3 cellular contexts compared by ENCODE assay signal in genomic region chr2:151264157-151264835, GRCh38.
TF ChIP-seq lines count a peak whose summit lies in the region.

No MANE protein-coding gene starts in this region.

TF ChIP-seq in SK-N-SH, 30 proteins besides CTCF, POLR2A, EP300 and RAD21 (continued from another document):
- TF ChIP-seq GATA2 (CRISPR knock-in tag; IDR thresholded peaks at IDR 0.05) (no peak), SIN3A (IDR thresholded peaks at IDR 0.05; ENCODE audit: borderline replicate concordance, low read depth, low read length) (no peak), EZH2phosphoT487 (IDR thresholded peaks at IDR 0.05; ENCODE audit: borderline replicate concordance, low read depth) (no peak)

TF ChIP-seq in SK-N-SH treated with all-trans-retinoic acid at 6 μM for 48 hours, 23 proteins besides CTCF, POLR2A, EP300 and RAD21 (continued from another document):
- no peak for TF ChIP-seq ARNTL (CRISPR knock-in tag; IDR thresholded peaks at IDR 0.05; ENCODE audit: borderline replicate concordance, low read depth)
- no peak for TF ChIP-seq TOX (CRISPR knock-in tag; IDR thresholded peaks at IDR 0.05; ENCODE audit: borderline replicate concordance)
- no peak for TF ChIP-seq RARB (CRISPR knock-in tag; IDR thresholded peaks at IDR 0.05)
- no peak for TF ChIP-seq ISL1 (CRISPR knock-in tag; IDR thresholded peaks at IDR 0.05)
- no peak for TF ChIP-seq ZFP3 (CRISPR knock-in tag; IDR thresholded peaks at IDR 0.05)
- no peak for TF ChIP-seq CSDC2 (CRISPR knock-in tag; IDR thresholded peaks at IDR 0.05)
- no peak for TF ChIP-seq PATZ1 (CRISPR knock-in tag; IDR thresholded peaks at IDR 0.05; ENCODE audit: borderline replicate concordance)
- no peak for TF ChIP-seq CREB5 (CRISPR knock-in tag; IDR thresholded peaks at IDR 0.05; ENCODE audit: low read depth)
- TF ChIP-seq ZC3H10 (CRISPR knock-in tag; IDR thresholded peaks at IDR 0.05) = no peak
- no peak for TF ChIP-seq CSRNP3 (CRISPR knock-in tag; IDR thresholded peaks at IDR 0.05)
- no peak for TF ChIP-seq BACH2 (CRISPR knock-in tag; IDR thresholded peaks at IDR 0.05; ENCODE audit: borderline replicate concordance)

TF ChIP-seq in liver, 16 proteins besides CTCF, POLR2A, EP300 and RAD21 (continued from another document):
- peak; percentile 36 to 89 for TF ChIP-seq JUND (IDR thresholded peaks at IDR 0.05)
- TF ChIP-seq RXRA (IDR thresholded peaks at IDR 0.05) = peak; percentile 90 to 97
- peak; percentile 61 for TF ChIP-seq NR2F2 (IDR thresholded peaks at IDR 0.05)
- no peak for TF ChIP-seq TAF1 (conservative IDR thresholded peaks at IDR 0.05)
- TF ChIP-seq FOXA2 (IDR thresholded peaks at IDR 0.05) = peak; percentile 81
- peak; percentile 87 for TF ChIP-seq ZBTB33 (IDR thresholded peaks at IDR 0.05)
- peak; percentile 86 for TF ChIP-seq MAX (IDR thresholded peaks at IDR 0.05)
- peak; percentile 43 for TF ChIP-seq REST (IDR thresholded peaks at IDR 0.05)
- peak in 1 of 2 donors; percentile 38 for TF ChIP-seq EGR1 (IDR thresholded peaks at IDR 0.05; ENCODE audit: low read depth in 2 of 2)
- TF ChIP-seq SP1 (IDR thresholded peaks at IDR 0.05) = peak; percentile 86
- TF ChIP-seq GABPA (IDR thresholded peaks at IDR 0.05 in 1 of 2, conservative IDR thresholded peaks at IDR 0.05 in 1 of 2) = peak in 1 of 2 donors; percentile 44
- peak; percentile 84 for TF ChIP-seq FOXA1 (IDR thresholded peaks at IDR 0.05)
- peak; percentile 96 to 97 for TF ChIP-seq HNF4A (conservative IDR thresholded peaks at IDR 0.05)
- TF ChIP-seq ATF3 (IDR thresholded peaks at IDR 0.05) = peak; percentile 70
